ENCODE assay signal across 1 cellular context in the genomic region with DNA sequence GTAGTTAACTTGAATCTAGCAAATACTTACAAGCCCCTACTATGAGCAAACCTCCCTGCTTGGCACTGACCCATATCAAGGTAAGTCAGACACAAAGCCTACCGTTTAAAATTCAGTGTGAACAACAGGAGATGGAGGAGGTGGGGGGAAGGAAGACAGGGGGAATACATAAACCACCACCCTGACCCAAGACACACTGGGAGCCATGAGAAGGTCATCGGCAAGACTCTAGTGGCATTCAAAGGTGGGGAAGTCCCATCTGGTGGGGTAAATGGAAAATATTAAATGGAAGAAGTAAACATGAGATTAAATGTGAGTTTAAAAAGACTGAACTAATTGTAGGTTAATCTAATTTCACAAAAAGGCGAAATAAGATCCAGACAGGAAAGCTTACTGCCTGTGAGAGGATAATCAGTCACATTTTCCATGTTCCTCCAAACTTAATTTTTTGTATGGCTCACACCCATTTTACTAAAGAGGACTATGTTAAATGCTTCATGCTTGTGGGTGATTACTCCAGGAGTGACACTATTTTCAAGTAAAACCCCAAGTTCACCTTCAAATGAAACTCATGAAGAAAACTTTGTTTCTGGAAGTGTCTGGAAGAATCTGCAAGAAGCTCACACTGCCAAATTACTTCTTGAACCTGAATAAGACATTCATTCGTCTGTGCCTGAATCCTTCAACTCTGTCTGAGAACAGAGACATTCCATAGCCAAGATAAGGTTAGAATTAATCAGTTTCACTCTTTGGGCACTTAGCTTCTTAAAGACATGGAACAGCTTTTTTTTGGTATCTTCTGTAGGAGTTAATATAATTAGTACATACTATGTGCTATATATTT.
TF ChIP-seq lines count a peak whose summit lies in the region.

No MANE protein-coding gene starts in this region.

TF ChIP-seq in GM23338, 12 proteins besides CTCF, POLR2A, EP300 and RAD21 (continued from another document):
- TF ChIP-seq, protein P1, sequence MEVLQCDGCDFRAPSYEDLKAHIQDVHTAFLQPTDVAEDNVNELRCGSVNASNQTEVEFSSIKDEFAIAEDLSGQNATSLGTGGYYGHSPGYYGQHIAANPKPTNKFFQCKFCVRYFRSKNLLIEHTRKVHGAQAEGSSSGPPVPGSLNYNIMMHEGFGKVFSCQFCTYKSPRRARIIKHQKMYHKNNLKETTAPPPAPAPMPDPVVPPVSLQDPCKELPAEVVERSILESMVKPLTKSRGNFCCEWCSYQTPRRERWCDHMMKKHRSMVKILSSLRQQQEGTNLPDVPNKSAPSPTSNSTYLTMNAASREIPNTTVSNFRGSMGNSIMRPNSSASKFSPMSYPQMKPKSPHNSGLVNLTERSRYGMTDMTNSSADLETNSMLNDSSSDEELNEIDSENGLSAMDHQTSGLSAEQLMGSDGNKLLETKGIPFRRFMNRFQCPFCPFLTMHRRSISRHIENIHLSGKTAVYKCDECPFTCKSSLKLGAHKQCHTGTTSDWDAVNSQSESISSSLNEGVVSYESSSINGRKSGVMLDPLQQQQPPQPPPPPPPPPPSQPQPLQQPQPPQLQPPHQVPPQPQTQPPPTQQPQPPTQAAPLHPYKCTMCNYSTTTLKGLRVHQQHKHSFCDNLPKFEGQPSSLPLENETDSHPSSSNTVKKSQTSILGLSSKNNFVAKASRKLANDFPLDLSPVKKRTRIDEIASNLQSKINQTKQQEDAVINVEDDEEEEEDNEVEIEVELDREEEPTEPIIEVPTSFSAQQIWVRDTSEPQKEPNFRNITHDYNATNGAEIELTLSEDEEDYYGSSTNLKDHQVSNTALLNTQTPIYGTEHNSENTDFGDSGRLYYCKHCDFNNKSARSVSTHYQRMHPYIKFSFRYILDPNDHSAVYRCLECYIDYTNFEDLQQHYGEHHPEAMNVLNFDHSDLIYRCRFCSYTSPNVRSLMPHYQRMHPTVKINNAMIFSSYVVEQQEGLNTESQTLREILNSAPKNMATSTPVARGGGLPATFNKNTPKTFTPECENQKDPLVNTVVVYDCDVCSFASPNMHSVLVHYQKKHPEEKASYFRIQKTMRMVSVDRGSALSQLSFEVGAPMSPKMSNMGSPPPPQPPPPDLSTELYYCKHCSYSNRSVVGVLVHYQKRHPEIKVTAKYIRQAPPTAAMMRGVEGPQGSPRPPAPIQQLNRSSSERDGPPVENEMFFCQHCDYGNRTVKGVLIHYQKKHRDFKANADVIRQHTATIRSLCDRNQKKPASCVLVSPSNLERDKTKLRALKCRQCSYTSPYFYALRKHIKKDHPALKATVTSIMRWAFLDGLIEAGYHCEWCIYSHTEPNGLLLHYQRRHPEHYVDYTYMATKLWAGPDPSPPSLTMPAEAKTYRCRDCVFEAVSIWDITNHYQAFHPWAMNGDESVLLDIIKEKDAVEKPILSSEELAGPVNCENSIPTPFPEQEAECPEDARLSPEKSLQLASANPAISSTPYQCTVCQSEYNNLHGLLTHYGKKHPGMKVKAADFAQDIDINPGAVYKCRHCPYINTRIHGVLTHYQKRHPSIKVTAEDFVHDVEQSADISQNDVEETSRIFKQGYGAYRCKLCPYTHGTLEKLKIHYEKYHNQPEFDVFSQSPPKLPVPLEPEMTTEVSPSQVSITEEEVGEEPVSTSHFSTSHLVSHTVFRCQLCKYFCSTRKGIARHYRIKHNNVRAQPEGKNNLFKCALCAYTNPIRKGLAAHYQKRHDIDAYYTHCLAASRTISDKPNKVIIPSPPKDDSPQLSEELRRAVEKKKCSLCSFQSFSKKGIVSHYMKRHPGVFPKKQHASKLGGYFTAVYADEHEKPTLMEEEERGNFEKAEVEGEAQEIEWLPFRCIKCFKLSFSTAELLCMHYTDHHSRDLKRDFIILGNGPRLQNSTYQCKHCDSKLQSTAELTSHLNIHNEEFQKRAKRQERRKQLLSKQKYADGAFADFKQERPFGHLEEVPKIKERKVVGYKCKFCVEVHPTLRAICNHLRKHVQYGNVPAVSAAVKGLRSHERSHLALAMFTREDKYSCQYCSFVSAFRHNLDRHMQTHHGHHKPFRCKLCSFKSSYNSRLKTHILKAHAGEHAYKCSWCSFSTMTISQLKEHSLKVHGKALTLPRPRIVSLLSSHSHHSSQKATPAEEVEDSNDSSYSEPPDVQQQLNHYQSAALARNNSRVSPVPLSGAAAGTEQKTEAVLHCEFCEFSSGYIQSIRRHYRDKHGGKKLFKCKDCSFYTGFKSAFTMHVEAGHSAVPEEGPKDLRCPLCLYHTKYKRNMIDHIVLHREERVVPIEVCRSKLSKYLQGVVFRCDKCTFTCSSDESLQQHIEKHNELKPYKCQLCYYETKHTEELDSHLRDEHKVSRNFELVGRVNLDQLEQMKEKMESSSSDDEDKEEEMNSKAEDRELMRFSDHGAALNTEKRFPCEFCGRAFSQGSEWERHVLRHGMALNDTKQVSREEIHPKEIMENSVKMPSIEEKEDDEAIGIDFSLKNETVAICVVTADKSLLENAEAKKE (CRISPR knock-in tag; IDR thresholded peaks at IDR 0.05) = no peak
- TF ChIP-seq ZNF114 (CRISPR knock-in tag; IDR thresholded peaks at IDR 0.05) = no peak
- TF ChIP-seq, protein P2, sequence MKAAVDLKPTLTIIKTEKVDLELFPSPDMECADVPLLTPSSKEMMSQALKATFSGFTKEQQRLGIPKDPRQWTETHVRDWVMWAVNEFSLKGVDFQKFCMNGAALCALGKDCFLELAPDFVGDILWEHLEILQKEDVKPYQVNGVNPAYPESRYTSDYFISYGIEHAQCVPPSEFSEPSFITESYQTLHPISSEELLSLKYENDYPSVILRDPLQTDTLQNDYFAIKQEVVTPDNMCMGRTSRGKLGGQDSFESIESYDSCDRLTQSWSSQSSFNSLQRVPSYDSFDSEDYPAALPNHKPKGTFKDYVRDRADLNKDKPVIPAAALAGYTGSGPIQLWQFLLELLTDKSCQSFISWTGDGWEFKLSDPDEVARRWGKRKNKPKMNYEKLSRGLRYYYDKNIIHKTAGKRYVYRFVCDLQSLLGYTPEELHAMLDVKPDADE (IDR thresholded peaks at IDR 0.05) = no peak
